16 cellular contexts compared by ENCODE assay signal in the genomic region with DNA sequence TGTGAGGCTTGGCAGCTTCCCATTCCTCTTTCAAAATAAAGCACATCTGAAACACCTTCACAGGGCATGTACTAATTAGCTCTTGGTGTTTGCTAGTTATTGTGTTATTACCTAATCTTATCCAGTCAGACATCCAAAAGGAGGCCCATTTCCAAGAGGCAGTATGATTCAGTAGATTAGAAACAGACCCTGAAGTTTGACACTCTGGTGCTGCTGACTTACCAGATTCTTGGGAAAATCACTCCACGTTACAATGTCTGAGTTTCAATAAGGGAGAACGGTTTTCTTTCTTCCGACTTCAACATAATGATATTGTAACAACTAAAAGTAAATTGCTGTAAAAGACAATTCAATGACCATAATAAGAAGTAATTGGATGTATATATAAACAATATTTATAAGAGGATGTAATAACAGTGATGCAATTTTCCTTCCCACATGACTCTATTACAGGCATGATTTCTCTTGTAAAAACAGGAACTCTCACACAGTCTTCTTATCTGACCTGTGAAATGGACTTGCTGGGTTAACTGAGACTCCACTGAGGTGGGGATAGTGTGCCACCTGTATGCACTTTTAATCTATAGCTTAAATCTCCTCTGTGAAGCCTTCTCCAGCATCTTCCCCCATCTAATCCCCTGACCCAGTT.
DNase-seq lines count a peak whose midpoint lies in the region; FAIRE-seq and TF ChIP-seq lines count a peak whose summit lies in the region.
"Had no signal": no experiment of that assay in that cellular context is flagged by ENCODE, and none has a peak within 500 bp of the region (broad histone marks: within the 10 kb centered on the region; RNA-seq: fewer than 3 reads in every experiment).

No MANE protein-coding gene starts in this region.

- H3K36me3 ChIP-seq in endothelial cell of umbilical vein (ENCODE audit: control insufficient read depth in 2 of 2, extremely low read depth in 1 of 2, insufficient read depth in 2 of 2, low read length in 2 of 2), result no peaks in the 10 kb centered on the region
- H3K36me3 ChIP-seq in muscle layer of duodenum (ENCODE audit: control insufficient read depth in 1 of 2, insufficient read depth in 2 of 2, low read length in 2 of 2), result no peaks in the 10 kb centered on the region

- no peaks in the 10 kb centered on the region for H3K79me2 ChIP-seq in endothelial cell of umbilical vein (ENCODE audit: control insufficient read depth, insufficient read depth, low read length)

- H3K4me2 ChIP-seq in endothelial cell of umbilical vein (ENCODE audit: insufficient read depth, low read length), result no peak overlapping the region

- H3K36me3 Mint-ChIP-seq in CD14-positive monocyte, result no peaks in the 10 kb centered on the region
- H3K36me3 Mint-ChIP-seq: CD8-positive, alpha-beta T cell; stimulated activated memory B cell treated with anti-CD40 and anti-IgM and Interleukin-4, amounts not matched to agents 10 μg/mL and 1 μg/mL and 100 μg/mL, for 72 hours had no signal

- H2AFZ ChIP-seq in endothelial cell of umbilical vein (ENCODE audit: low read depth, low read length), result no peak overlapping the region

- POLR2A ChIA-PET in endothelial cell of umbilical vein (lab: Charles Lee), result no interaction called here
- POLR2A ChIA-PET in RWPE1 (lab: Yijun Ruan, JAX; ENCODE audit: low non-redundant PET), result no interaction called here

- no peak for FAIRE-seq in endothelial cell of umbilical vein (lab: Jason Lieb, UNC)
- FAIRE-seq: G401.6, GM18507 had no signal

- no peak for DNase-seq in CD14-positive monocyte (ENCODE audit: low spot score)
- peak; percentile 73 for DNase-seq in M059J (ENCODE audit: low read depth)
- DNase-seq in endothelial cell of umbilical vein (ENCODE audit: low read depth, low spot score), result peak; percentile 11
- no peak for DNase-seq in RWPE1 (ENCODE audit: low spot score)
- no peak for DNase-seq in posterior cingulate gyrus
- no peak for DNase-seq in nucleus accumbens (lab: John Stamatoyannopoulos, UW)
- no peak for DNase-seq in retina
- DNase-seq: activated CD4-positive, alpha-beta T cell treated with anti-CD3 and anti-CD28 coated beads, Interleukin-2, amount 10 ng/mL, durations not matched to agents 24 days and 14 days; activated T-cell treated with anti-CD3 and anti-CD28 coated beads, Interleukin-2, amount 50 U/mL, for 72 hours; CD8-positive, alpha-beta T cell; head of caudate nucleus; stimulated activated CD4-positive, alpha-beta T cell treated with anti-CD3 and anti-CD28 coated beads, Interleukin-4, amount 100 ng/mL, for 1 hour had no signal

- dilution Hi-C loops in endothelial cell of umbilical vein (cut with MboI; ENCODE audit: extremely low pct_ligation_motif_present, low sequenced_read_pairs), result no loop called here

- H3K27me3 ChIP-seq in endothelial cell of umbilical vein (ENCODE audit: control insufficient read depth in 2 of 2, insufficient read depth in 2 of 2, low read length in 2 of 2) (no peaks in the 10 kb centered on the region), muscle layer of duodenum (ENCODE audit: low read depth, low read length) (no peaks in the 10 kb centered on the region)

- BruUV-seq in endothelial cell of umbilical vein (replicated peaks; lab: Mats Ljungman, UMichigan), result no TSS peak

- no peak for TF ChIP-seq POLR2A in endothelial cell of umbilical vein (IDR thresholded peaks at IDR 0.05; ENCODE audit: low read depth, low read length)

- no peak overlapping the region for H3K9ac ChIP-seq in endothelial cell of umbilical vein (replicated peaks; ENCODE audit: extremely low read depth, insufficient read depth, low read length)

- H3K27ac ChIP-seq in endothelial cell of umbilical vein (ENCODE audit: insufficient read depth, low read depth, low read length) (no peak overlapping the region), muscle layer of duodenum (ENCODE audit: low read length) (peak overlapping the region; percentile 19), RWPE1 (no peak overlapping the region)

- H3K4me1 ChIP-seq in endothelial cell of umbilical vein (ENCODE audit: control insufficient read depth, extremely low read depth, insufficient read depth, low read length) (no peaks in the 10 kb centered on the region), muscle layer of duodenum (ENCODE audit: control insufficient read depth in 1 of 2, insufficient read depth in 2 of 2, low read length in 2 of 2) (peaks cover 4 to 5% of the 10 kb centered on the region in 2 donors)

- CTCF ChIA-PET in endothelial cell of umbilical vein (lab: Charles Lee), result interaction anchor here (0.8 to 1.0 kb wide), 2 partner anchors 8 to 24 kb away, joined by 3 read pairs; no protein-coding TSS in a partner anchor
- CTCF ChIA-PET in RWPE1 (lab: Yijun Ruan, JAX), result interaction anchor here (0.6 kb wide), 2 partner anchors 16 to 67 kb away, joined by 3 to 8 read pairs; no protein-coding TSS in a partner anchor

- H3K9me3 ChIP-seq in endothelial cell of umbilical vein (replicated peaks; ENCODE audit: control insufficient read depth, insufficient read depth, low read length) (no peaks in the 10 kb centered on the region), muscle layer of duodenum (ENCODE audit: control insufficient read depth in 1 of 2, low read length in 2 of 2) (no peaks in the 10 kb centered on the region)

- H3K27me3 Mint-ChIP-seq in CD14-positive monocyte (ENCODE audit: low read depth in 3 of 3), result peaks cover 0 to 1% (median 0%) of the 10 kb centered on the region in 3 donors
- H3K27me3 Mint-ChIP-seq: stimulated activated memory B cell treated with anti-CD40 and anti-IgM and Interleukin-4, amounts not matched to agents 10 μg/mL and 1 μg/mL and 100 μg/mL, for 72 hours had no signal

- H3K9me1 ChIP-seq in endothelial cell of umbilical vein (replicated peaks; ENCODE audit: control insufficient read depth, extremely low read depth, insufficient read depth, low read length), result no peaks in the 10 kb centered on the region

- H3K9me3 Mint-ChIP-seq in CD14-positive monocyte, result no peaks in the 10 kb centered on the region
- H3K9me3 Mint-ChIP-seq: activated T-cell treated with anti-CD3 and anti-CD28 coated beads, Interleukin-2, amount 50 U/mL, for 72 hours; CD8-positive, alpha-beta T cell; stimulated activated memory B cell treated with anti-CD40 and anti-IgM and Interleukin-4, amounts not matched to agents 10 μg/mL and 1 μg/mL and 100 μg/mL, for 72 hours had no signal

- peaks cover 21% of the 10 kb centered on the region for H3K4me1 Mint-ChIP-seq in CD14-positive monocyte
- H3K4me1 Mint-ChIP-seq: activated CD4-positive, alpha-beta T cell treated with anti-CD3 and anti-CD28 coated beads, Interleukin-2, amount 10 ng/mL, durations not matched to agents 24 days and 14 days; stimulated activated memory B cell treated with anti-CD40 and anti-IgM and Interleukin-4, amounts not matched to agents 10 μg/mL and 1 μg/mL and 100 μg/mL, for 72 hours had no signal

- H3K4me3 Mint-ChIP-seq in CD14-positive monocyte, result no peak overlapping the region
- H3K4me3 Mint-ChIP-seq: activated CD4-positive, alpha-beta T cell treated with anti-CD3 and anti-CD28 coated beads, Interleukin-2, amount 10 ng/mL, durations not matched to agents 24 days and 14 days; activated T-cell treated with anti-CD3 and anti-CD28 coated beads, Interleukin-2, amount 50 U/mL, for 72 hours; CD8-positive, alpha-beta T cell; stimulated activated memory B cell treated with anti-CD40 and anti-IgM and Interleukin-4, amounts not matched to agents 10 μg/mL and 1 μg/mL and 100 μg/mL, for 72 hours had no signal

- H3K4me3 ChIP-seq in endothelial cell of umbilical vein (replicated peaks in 1 of 3; ENCODE audit: insufficient read depth in 1 of 3, low read depth in 1 of 3, low read length in 3 of 3) (no peak overlapping the region), muscle layer of duodenum (ENCODE audit: low read depth in 1 of 2, low read length in 2 of 2) (no peak overlapping the region)

- no peak for TF ChIP-seq CTCF in CD14-positive monocyte (IDR thresholded peaks at IDR 0.05)
- TF ChIP-seq CTCF in endothelial cell of umbilical vein (IDR thresholded peaks at IDR 0.05; ENCODE audit: extremely low read depth in 1 of 2, insufficient read depth in 1 of 2, low read depth in 1 of 2, low read length in 2 of 2), result no peak
- TF ChIP-seq CTCF in RWPE1 (conservative IDR thresholded peaks at IDR 0.05; ENCODE audit: low read depth), result no peak

- H4K20me1 ChIP-seq in endothelial cell of umbilical vein (replicated peaks; ENCODE audit: control insufficient read depth, extremely low read depth, insufficient read depth, low read length), result no peaks in the 10 kb centered on the region

- intact Hi-C loops in CD14-positive monocyte (cut with micrococcal nuclease) (loop anchor here in 1 of 2 donors (10.0 kb wide), 1 partner anchor 288 kb away; no protein-coding TSS in a partner anchor), endothelial cell of umbilical vein (cut with micrococcal nuclease) (no loop called here), posterior cingulate gyrus (cut with DNase I) (no loop called here)

- peak overlapping the region in 4 of 7 donors; percentile 11 to 80 (median 59) for H3K27ac Mint-ChIP-seq in CD14-positive monocyte
- H3K27ac Mint-ChIP-seq: activated CD4-positive, alpha-beta T cell treated with anti-CD3 and anti-CD28 coated beads, Interleukin-2, amount 10 ng/mL, durations not matched to agents 24 days and 14 days; CD8-positive, alpha-beta T cell; stimulated activated memory B cell treated with anti-CD40 and anti-IgM and Interleukin-4, amounts not matched to agents 10 μg/mL and 1 μg/mL and 100 μg/mL, for 72 hours had no signal

TF ChIP-seq in endothelial cell of umbilical vein, 7 proteins besides CTCF, POLR2A, EP300 and RAD21:
- no peak for TF ChIP-seq GATA2 (IDR thresholded peaks at IDR 0.05; ENCODE audit: insufficient read depth, insufficient read length, low read depth, low read length)
- TF ChIP-seq EZH2 (IDR thresholded peaks at IDR 0.05; ENCODE audit: borderline replicate concordance, low read depth, low read length, severe bottlenecking), result no peak
- TF ChIP-seq POLR2AphosphoS5 (IDR thresholded peaks at IDR 0.05; ENCODE audit: insufficient read depth, low read depth, low read length), result no peak
- TF ChIP-seq, protein P1, sequence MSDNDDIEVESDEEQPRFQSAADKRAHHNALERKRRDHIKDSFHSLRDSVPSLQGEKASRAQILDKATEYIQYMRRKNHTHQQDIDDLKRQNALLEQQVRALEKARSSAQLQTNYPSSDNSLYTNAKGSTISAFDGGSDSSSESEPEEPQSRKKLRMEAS (IDR thresholded peaks at IDR 0.05; ENCODE audit: insufficient read depth, insufficient read length), result no peak
- TF ChIP-seq JUN (IDR thresholded peaks at IDR 0.05; ENCODE audit: borderline replicate concordance, insufficient read depth, insufficient read length, low read depth), result no peak
- TF ChIP-seq MYC (IDR thresholded peaks at IDR 0.05; ENCODE audit: low read depth, low read length), result no peak
- no peak for TF ChIP-seq FOS (IDR thresholded peaks at IDR 0.05; ENCODE audit: borderline replicate concordance, insufficient read depth, low read length)

Comparison
In these comparisons a context has a peak if more than half of its experiments do, and no peak if none do; other contexts are left out.
1. DNase-seq: peak in M059J (single experiment) and endothelial cell of umbilical vein (single experiment); none in CD14-positive monocyte (single experiment), RWPE1 (single experiment), posterior cingulate gyrus (0 of 10), nucleus accumbens (0 of 56) and retina (single experiment).